ENCODE assay signal across 17 cellular contexts in genomic region chr7:98921608-98922372, GRCh38. TPM values are rescaled to one million over a fixed set of nuclear protein-coding genes. Genes with fewer than 3 reads are reported as not detected.
DNase-seq lines count a peak whose midpoint lies in the region; ATAC-seq, FAIRE-seq and TF ChIP-seq lines count a peak whose summit lies in the region.
"Had no signal": no experiment of that assay in that cellular context is flagged by ENCODE, and none has a peak within 500 bp of the region (broad histone marks: within the 10 kb centered on the region; RNA-seq: fewer than 3 reads in every experiment).

No MANE protein-coding gene starts in this region.

- H3K27ac ChIP-seq in VCaP (peak overlapping the region; percentile 81), hepatocyte (peak overlapping the region; percentile 37), urinary bladder (ENCODE audit: low read depth) (peak overlapping the region; percentile 13)
- H3K27ac ChIP-seq: left ventricle myocardium inferior had no signal

- FAIRE-seq in frontal cortex (lab: Jason Lieb, UNC), result no peak
- FAIRE-seq: GM12878 had no signal

- no peaks in the 10 kb centered on the region for H4K20me1 ChIP-seq in hepatocyte (ENCODE audit: insufficient read depth, poor library complexity, severe bottlenecking)

- no peak overlapping the region for H2AFZ ChIP-seq in hepatocyte

- ATAC-seq in activated T-cell treated with anti-CD3 and anti-CD28 coated beads, Interleukin-2, amount 50 U/mL, for 72 hours (replicated peaks in 1 of 2), result no peak
- ATAC-seq: GM12878, PC-3 had no signal

- H3K27ac Mint-ChIP-seq in activated T-cell treated with anti-CD3 and anti-CD28 coated beads, Interleukin-2, amount 50 U/mL, for 72 hours, result no peak overlapping the region

- no peak overlapping the region for H3K4me3 ChIP-seq in hepatocyte
- no peak overlapping the region for H3K4me3 ChIP-seq in urinary bladder (ENCODE audit: low read depth, low read length)
- H3K4me3 ChIP-seq: GM12878, left ventricle myocardium inferior, MG63 had no signal

- no peak overlapping the region for H3K4me3 Mint-ChIP-seq in activated T-cell treated with anti-CD3 and anti-CD28 coated beads, Interleukin-2, amount 50 U/mL, for 72 hours

- WGBS in hepatocyte (ENCODE audit: low lambda C conversion rate, missing lambda C conversion rate), result 98% methylated on average over 25 of the region's 25 CpGs
- 90% methylated on average over 25 of the region's 25 CpGs for WGBS in urinary bladder

- no peaks in the 10 kb centered on the region for H3K4me1 Mint-ChIP-seq in activated T-cell treated with anti-CD3 and anti-CD28 coated beads, Interleukin-2, amount 50 U/mL, for 72 hours (ENCODE audit: low read depth)

- no peaks in the 10 kb centered on the region for H3K27me3 ChIP-seq in hepatocyte
- H3K27me3 ChIP-seq: MG63 had no signal

- H3K4me1 ChIP-seq in hepatocyte (ENCODE audit: insufficient read depth), result peaks cover 3% of the 10 kb centered on the region
- no peaks in the 10 kb centered on the region for H3K4me1 ChIP-seq in urinary bladder (ENCODE audit: insufficient read depth)
- H3K4me1 ChIP-seq: left ventricle myocardium inferior had no signal

- H3K36me3 Mint-ChIP-seq in activated T-cell treated with anti-CD3 and anti-CD28 coated beads, Interleukin-2, amount 50 U/mL, for 72 hours (ENCODE audit: insufficient read depth in 2 of 2), result peaks cover 16 to 37% of the 10 kb centered on the region in 2 donors

- no peaks in the 10 kb centered on the region for H3K79me2 ChIP-seq in hepatocyte

- no peaks in the 10 kb centered on the region for H3K27me3 Mint-ChIP-seq in activated T-cell treated with anti-CD3 and anti-CD28 coated beads, Interleukin-2, amount 50 U/mL, for 72 hours (ENCODE audit: low read depth)

- no peaks in the 10 kb centered on the region for H3K9me2 ChIP-seq in hepatocyte (replicated peaks; ENCODE audit: insufficient read depth)

- no peaks in the 10 kb centered on the region for H3K36me3 ChIP-seq in hepatocyte (replicated peaks; ENCODE audit: insufficient read depth, low read depth)
- H3K36me3 ChIP-seq in urinary bladder (ENCODE audit: insufficient read depth), result peaks cover 9% of the 10 kb centered on the region

- peak; percentile 2 for DNase-seq in NCI-H82 (lab: John Stamatoyannopoulos, UW)
- no peak for DNase-seq in NCI-H82 treated with DMSO at 0.1 percent for 48 hours (lab: John Stamatoyannopoulos, UW; ENCODE audit: unreplicated experiment)
- no peak for DNase-seq in hepatocyte (ENCODE audit: low spot score)
- no peak for DNase-seq in activated T-cell treated with anti-CD3 and anti-CD28 coated beads, Interleukin-2, amount 50 U/mL, for 72 hours
- DNase-seq in frontal cortex (ENCODE audit: low spot score in 2 of 2), result no peak
- no peak for DNase-seq in stimulated activated CD4-positive, alpha-beta T cell treated with anti-CD3 and anti-CD28 coated beads, Interleukin-4, amount 100 ng/mL, for 4 hours
- DNase-seq: activated CD4-positive, alpha-beta T cell treated with anti-CD3 and anti-CD28 coated beads, Interleukin-2, amount 50 U/mL, for 4 hours; activated T-cell treated with anti-CD3 and anti-CD28 coated beads, Interleukin-2, amount 50 U/mL, for 48 hours; central memory CD4-positive, alpha-beta T cell; effector memory CD4-positive, alpha-beta T cell; left ventricle myocardium inferior; MG63; PC-3; trophoblast cell had no signal

- H3K9me3 ChIP-seq in hepatocyte (ENCODE audit: low read depth), result no peaks in the 10 kb centered on the region
- H3K9me3 ChIP-seq: left ventricle myocardium inferior, MG63 had no signal

- H3K4me2 ChIP-seq in hepatocyte, result no peak overlapping the region

- no peaks in the 10 kb centered on the region for H3K9me3 Mint-ChIP-seq in activated T-cell treated with anti-CD3 and anti-CD28 coated beads, Interleukin-2, amount 50 U/mL, for 72 hours

- TF ChIP-seq CTCF in VCaP (conservative IDR thresholded peaks at IDR 0.05) (no peak), hepatocyte (IDR thresholded peaks at IDR 0.05; ENCODE audit: poor library complexity) (no peak)

RNA-seq across cellular contexts. Expression of gene TRRAP, which starts 43.5 kb away (rescaled TPM):
- total RNA-seq in hepatocyte (19.9 and 25.1 TPM in 2 replicates), urinary bladder (35.6 TPM), frontal cortex (21.2 TPM)
- polyA plus RNA-seq in hepatocyte (6.1 and 6.6 TPM in 2 replicates), urinary bladder (14.2 TPM)
- total RNA-seq in activated T-cell treated with anti-CD3 and anti-CD28 coated beads, Interleukin-2, amount 50 U/mL, for 72 hours, result 10 to 100 TPM; 59.3 to 63.1 TPM

RNA-seq across cellular contexts. Expression of gene TMEM130, which starts 52.0 kb away (rescaled TPM):
- total RNA-seq in hepatocyte (0.90 and 1.4 TPM in 2 replicates), urinary bladder (9.5 TPM), frontal cortex (4.9 TPM)
- polyA plus RNA-seq in hepatocyte (0.33 and 3.3 TPM in 2 replicates), urinary bladder (2.1 TPM)
- total RNA-seq in activated T-cell treated with anti-CD3 and anti-CD28 coated beads, Interleukin-2, amount 50 U/mL, for 72 hours, result 1 to 10 TPM in 1 of 2 donors, under 1 TPM in 1; 0.35 to 2.0 TPM
- total RNA-seq: left ventricle myocardium inferior, PC-3 had no signal

Comparison
In these comparisons a context has a peak if more than half of its experiments do, and no peak if none do; other contexts are left out.
1. H3K27ac ChIP-seq: peak in every context shown above with its lines; median percentile 81 in VCaP; 37 in hepatocyte; 13 in urinary bladder.